Comparison of ENCODE assay signal across 16 cellular contexts in the genomic region with DNA sequence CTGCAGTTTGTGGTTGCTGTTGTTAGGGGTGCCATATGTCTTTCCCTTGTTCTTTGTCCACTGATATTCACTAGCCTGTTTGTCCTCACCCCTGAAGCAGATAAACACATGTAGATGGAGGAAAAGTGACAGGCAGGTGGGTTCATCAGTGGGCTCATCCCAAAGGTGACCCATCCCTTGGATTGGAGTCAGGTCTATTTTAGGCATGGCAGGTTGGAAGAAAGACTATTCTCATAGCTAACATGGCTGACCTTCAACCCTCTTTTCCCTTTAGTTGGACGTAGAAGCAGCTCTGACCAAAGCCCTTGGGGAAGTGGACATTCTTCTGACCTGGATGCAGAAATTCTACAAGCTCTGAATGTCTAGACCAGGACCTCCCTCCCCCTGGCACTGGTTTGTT. TPM values are rescaled to one million over a fixed set of nuclear protein-coding genes. Genes with fewer than 3 reads are reported as not detected.
DNase-seq lines count a peak whose midpoint lies in the region; ATAC-seq and TF ChIP-seq lines count a peak whose summit lies in the region.
"Had no signal": no experiment of that assay in that cellular context is flagged by ENCODE, and none has a peak within 500 bp of the region (broad histone marks: within the 10 kb centered on the region; RNA-seq: fewer than 3 reads in every experiment).

No MANE protein-coding gene starts in this region.

- no peak for ATAC-seq in activated naive CD8-positive, alpha-beta T cell treated with anti-CD3 and anti-CD28 coated beads, Interleukin-2, amount 50 U/mL, for 24 hours
- no peak for ATAC-seq in GM18505 (IDR thresholded peaks at IDR 0.05; ENCODE audit: unreplicated experiment)
- ATAC-seq in central memory CD8-positive, alpha-beta T cell (replicated peaks; ENCODE audit: extremely low read depth, poor library complexity, severe bottlenecking), result no peak
- no peak for ATAC-seq in stimulated activated naive B cell treated with anti-CD40 and anti-IgM and Interleukin-4, amounts not matched to agents 10 μg/mL and 1 μg/mL and 100 μg/mL, for 72 hours (replicated peaks)
- no peak for ATAC-seq in HG02885 (IDR thresholded peaks at IDR 0.05; ENCODE audit: poor library complexity, unreplicated experiment)
- ATAC-seq: A549 had no signal

- intact Hi-C loops in MCF 10A (cut with micrococcal nuclease), result no loop called here

- H3K4me1 Mint-ChIP-seq in activated naive CD8-positive, alpha-beta T cell (ENCODE audit: low read depth), result peaks cover 86% of the 10 kb centered on the region
- peaks cover 91% of the 10 kb centered on the region for H3K4me1 Mint-ChIP-seq in activated naive CD8-positive, alpha-beta T cell treated with anti-CD3 and anti-CD28 coated beads, Interleukin-2, amount 50 U/mL, for 24 hours
- peaks cover 50% of the 10 kb centered on the region for H3K4me1 Mint-ChIP-seq in central memory CD8-positive, alpha-beta T cell
- H3K4me1 Mint-ChIP-seq in stimulated activated naive B cell treated with anti-CD40 and anti-IgM and Interleukin-4, amounts not matched to agents 10 μg/mL and 1 μg/mL and 100 μg/mL, for 72 hours, result peaks cover 60 to 96% of the 10 kb centered on the region in 2 donors
- peaks cover 44% of the 10 kb centered on the region for H3K4me1 Mint-ChIP-seq in MCF 10A (ENCODE audit: insufficient read depth, unreplicated experiment)

- H3K36me3 Mint-ChIP-seq in activated naive CD8-positive, alpha-beta T cell, result peaks cover 26% of the 10 kb centered on the region
- peaks cover 43% of the 10 kb centered on the region for H3K36me3 Mint-ChIP-seq in activated naive CD8-positive, alpha-beta T cell treated with anti-CD3 and anti-CD28 coated beads, Interleukin-2, amount 50 U/mL, for 24 hours (ENCODE audit: low read depth)
- peaks cover 43% of the 10 kb centered on the region for H3K36me3 Mint-ChIP-seq in central memory CD8-positive, alpha-beta T cell (ENCODE audit: insufficient read depth)
- H3K36me3 Mint-ChIP-seq in stimulated activated naive B cell treated with anti-CD40 and anti-IgM and Interleukin-4, amounts not matched to agents 10 μg/mL and 1 μg/mL and 100 μg/mL, for 72 hours, result peaks cover 45 to 71% of the 10 kb centered on the region in 2 donors
- peaks cover 9% of the 10 kb centered on the region for H3K36me3 Mint-ChIP-seq in MCF 10A (ENCODE audit: insufficient read depth, unreplicated experiment)

- TF ChIP-seq POLR2A in GM18505 (IDR thresholded peaks at IDR 0.05; ENCODE audit: borderline replicate concordance, extremely low read depth, insufficient read depth, insufficient read length), result peak; percentile 52

- POLR2A ChIA-PET in MCF 10A (lab: Yijun Ruan, JAX), result interaction anchor here (0.8 to 8.1 kb wide), 2 partner anchors 7 to 117 kb away, joined by 3 to 271 read pairs; a partner anchor contains a TSS

- no peak for DNase-seq in activated naive CD8-positive, alpha-beta T cell treated with anti-CD3 and anti-CD28 coated beads, Interleukin-2, amount 50 U/mL, for 24 hours
- no peak for DNase-seq in central memory CD8-positive, alpha-beta T cell (ENCODE audit: low spot score in 2 of 2)
- DNase-seq in stimulated activated naive B cell treated with anti-CD40 and anti-IgM and Interleukin-4, amounts not matched to agents 10 μg/mL and 1 μg/mL and 100 μg/mL, for 72 hours, result no peak
- no peak for DNase-seq in MCF 10A (ENCODE audit: unreplicated experiment)
- no peak for DNase-seq in amygdala (lab: John Stamatoyannopoulos, UW)
- DNase-seq: Calu3, DMS53, GM23248, HCEC 1CT, NCI-H187, NCI-H526 treated with DMSO at 0.1 percent for 48 hours had no signal

- no peak overlapping the region for H3K4me3 Mint-ChIP-seq in activated naive CD8-positive, alpha-beta T cell
- H3K4me3 Mint-ChIP-seq in activated naive CD8-positive, alpha-beta T cell treated with anti-CD3 and anti-CD28 coated beads, Interleukin-2, amount 50 U/mL, for 24 hours, result no peak overlapping the region
- H3K4me3 Mint-ChIP-seq in central memory CD8-positive, alpha-beta T cell, result no peak overlapping the region
- H3K4me3 Mint-ChIP-seq in stimulated activated naive B cell treated with anti-CD40 and anti-IgM and Interleukin-4, amounts not matched to agents 10 μg/mL and 1 μg/mL and 100 μg/mL, for 72 hours, result no peak overlapping the region
- no peak overlapping the region for H3K4me3 Mint-ChIP-seq in MCF 10A (ENCODE audit: unreplicated experiment)

- no peaks in the 10 kb centered on the region for H3K27me3 Mint-ChIP-seq in activated naive CD8-positive, alpha-beta T cell
- no peaks in the 10 kb centered on the region for H3K27me3 Mint-ChIP-seq in activated naive CD8-positive, alpha-beta T cell treated with anti-CD3 and anti-CD28 coated beads, Interleukin-2, amount 50 U/mL, for 24 hours
- no peaks in the 10 kb centered on the region for H3K27me3 Mint-ChIP-seq in central memory CD8-positive, alpha-beta T cell
- H3K27me3 Mint-ChIP-seq in stimulated activated naive B cell treated with anti-CD40 and anti-IgM and Interleukin-4, amounts not matched to agents 10 μg/mL and 1 μg/mL and 100 μg/mL, for 72 hours, result no peaks in the 10 kb centered on the region
- no peaks in the 10 kb centered on the region for H3K27me3 Mint-ChIP-seq in MCF 10A (ENCODE audit: insufficient read depth, unreplicated experiment)

- no peak for TF ChIP-seq CTCF in MCF 10A (IDR thresholded peaks at IDR 0.05; ENCODE audit: unreplicated experiment)

- no peaks in the 10 kb centered on the region for H3K9me3 Mint-ChIP-seq in activated naive CD8-positive, alpha-beta T cell (ENCODE audit: low read depth)
- H3K9me3 Mint-ChIP-seq in activated naive CD8-positive, alpha-beta T cell treated with anti-CD3 and anti-CD28 coated beads, Interleukin-2, amount 50 U/mL, for 24 hours, result no peaks in the 10 kb centered on the region
- no peaks in the 10 kb centered on the region for H3K9me3 Mint-ChIP-seq in central memory CD8-positive, alpha-beta T cell
- no peaks in the 10 kb centered on the region for H3K9me3 Mint-ChIP-seq in stimulated activated naive B cell treated with anti-CD40 and anti-IgM and Interleukin-4, amounts not matched to agents 10 μg/mL and 1 μg/mL and 100 μg/mL, for 72 hours
- H3K9me3 Mint-ChIP-seq in MCF 10A (ENCODE audit: unreplicated experiment), result no peaks in the 10 kb centered on the region

- no TSS peak for BruUV-seq in MCF 10A (replicated peaks; lab: Mats Ljungman, UMichigan)

- peak overlapping the region; percentile 94 for H3K27ac Mint-ChIP-seq in activated naive CD8-positive, alpha-beta T cell
- no peak overlapping the region for H3K27ac Mint-ChIP-seq in activated naive CD8-positive, alpha-beta T cell treated with anti-CD3 and anti-CD28 coated beads, Interleukin-2, amount 50 U/mL, for 24 hours
- peak overlapping the region; percentile 22 for H3K27ac Mint-ChIP-seq in central memory CD8-positive, alpha-beta T cell (ENCODE audit: low read depth)
- peak overlapping the region; percentile 84 for H3K27ac Mint-ChIP-seq in stimulated activated naive B cell treated with anti-CD40 and anti-IgM and Interleukin-4, amounts not matched to agents 10 μg/mL and 1 μg/mL and 100 μg/mL, for 72 hours
- H3K27ac Mint-ChIP-seq in MCF 10A (ENCODE audit: low read depth, unreplicated experiment), result no peak overlapping the region

- CTCF ChIA-PET in MCF 10A (lab: Yijun Ruan, JAX), result interaction anchor here (1.2 to 5.6 kb wide), 4 partner anchors 9 to 167 kb away, joined by 3 to 40 read pairs (median 6); a partner anchor contains a TSS

RNA-seq across cellular contexts. Expression of a gene that starts 5.5 kb away (rescaled TPM):
- 0.58 and 1.1 TPM in 2 replicates for total RNA-seq in MCF 10A (2022)
- total RNA-seq: Calu3 had no signal

RNA-seq across cellular contexts. Expression of a gene that starts 19.0 kb away (rescaled TPM):
- total RNA-seq in MCF 10A (2022), result 10.1 and 18.0 TPM in 2 replicates

RNA-seq across cellular contexts. Expression of a gene that starts 37.3 kb away (rescaled TPM):
- total RNA-seq in MCF 10A (2022), result not detected in 2 replicates
- total RNA-seq: Calu3, GM23248, RPMI7951 had no signal

RNA-seq across cellular contexts. Expression of a gene that starts 43.6 kb away (rescaled TPM):
- total RNA-seq in MCF 10A (2022), result not detected in 2 replicates
- total RNA-seq: GM23248, RPMI7951 had no signal

Comparison
In these comparisons a context has a peak if more than half of its experiments do, and no peak if none do; other contexts are left out.
1. H3K27ac Mint-ChIP-seq: peak in activated naive CD8-positive, alpha-beta T cell (single experiment), central memory CD8-positive, alpha-beta T cell (single experiment) and stimulated activated naive B cell treated with anti-CD40 and anti-IgM and Interleukin-4, amounts not matched to agents 10 μg/mL and 1 μg/mL and 100 μg/mL, for 72 hours (single experiment); none in activated naive CD8-positive, alpha-beta T cell treated with anti-CD3 and anti-CD28 coated beads, Interleukin-2, amount 50 U/mL, for 24 hours (single experiment) and MCF 10A (single experiment).